ENCODE assay signal across 18 cellular contexts in genomic region chr2:28271914-28272240, GRCh38.
DNase-seq lines count a peak whose midpoint lies in the region; ATAC-seq and TF ChIP-seq lines count a peak whose summit lies in the region.
"Had no signal": no experiment of that assay in that cellular context is flagged by ENCODE, and none has a peak within 500 bp of the region (broad histone marks: within the 10 kb centered on the region; RNA-seq: fewer than 3 reads in every experiment).

No MANE protein-coding gene starts in this region.

- ATAC-seq in stimulated activated naive CD8-positive, alpha-beta T cell treated with anti-CD3 and anti-CD28 coated beads, Interleukin-15, Interleukin-2, amounts not matched to agents 100 U/mL and 50 U/mL, for 24 hours = no peak
- ATAC-seq: left lung had no signal

- DNase-seq in stimulated activated naive CD8-positive, alpha-beta T cell treated with anti-CD3 and anti-CD28 coated beads, Interleukin-15, Interleukin-2, amounts not matched to agents 100 U/mL and 50 U/mL, for 24 hours = no peak
- DNase-seq in SK-N-SH (no peak), fibroblast of peridontal ligament (ENCODE audit: extremely low read depth) (peak; percentile 73), vagina (ENCODE audit: extremely low spot score in 2 of 2) (no peak), AG08395 (ENCODE audit: low spot score) (no peak), NCI-H128 (lab: John Stamatoyannopoulos, UW; ENCODE audit: unreplicated experiment) (no peak)
- no peak for DNase-seq in stimulated activated CD4-positive, alpha-beta T cell treated with anti-CD3 and anti-CD28 coated beads, Interleukin-2, amount 100 ng/mL, for 24 hours
- DNase-seq: BE2C; cortex of kidney; GM23248; left lung; NCI-H2081; NCI-H526; stimulated activated CD4-positive, alpha-beta T cell treated with anti-CD3 and anti-CD28 coated beads, Interleukin-4, amount 100 ng/mL, for 4 hours; stimulated activated CD8-positive, alpha-beta memory T cell treated with anti-CD3 and anti-CD28 coated beads, Interleukin-4, amount 100 ng/mL, for 48 hours had no signal

- no peak overlapping the region for H3K9ac ChIP-seq in SK-N-SH
- H3K9ac ChIP-seq: GM23248 had no signal

- intact Hi-C loops in vagina (cut with DNase I) = no loop called here

- H3K9me2 ChIP-seq in SK-N-SH = no peaks in the 10 kb centered on the region

- H3K4me1 ChIP-seq in SK-N-SH (ENCODE audit: control insufficient read depth in 1 of 2, insufficient read depth in 2 of 2, low read depth in 1 of 2, low read length in 1 of 2) (peaks cover 24 to 54% of the 10 kb centered on the region in 2 experiments), vagina (peaks cover 74% of the 10 kb centered on the region)

- no peak overlapping the region for H3K4me3 Mint-ChIP-seq in stimulated activated naive CD8-positive, alpha-beta T cell treated with anti-CD3 and anti-CD28 coated beads, Interleukin-15, Interleukin-2, amounts not matched to agents 100 ng/mL and 50 ng/mL, for 24 hours

- TF ChIP-seq EP300 in SK-N-SH (IDR thresholded peaks at IDR 0.05; ENCODE audit: borderline replicate concordance in 1 of 2, low read depth in 1 of 2, low read length in 1 of 2) = peak in 1 of 2 experiments; percentile 27; a peak in 1 of 4 replicates

- no peak overlapping the region for H2AFZ ChIP-seq in SK-N-SH (ENCODE audit: low read depth)
- H2AFZ ChIP-seq: GM23248 had no signal

- no peaks in the 10 kb centered on the region for H3K79me2 ChIP-seq in SK-N-SH (ENCODE audit: insufficient read depth)

- no peak overlapping the region for H3K4me3 ChIP-seq in SK-N-SH (ENCODE audit: low read depth in 2 of 2, low read length in 1 of 2)
- H3K4me3 ChIP-seq in vagina = no peak overlapping the region
- H3K4me3 ChIP-seq: GM23248, left lung, thoracic aorta had no signal

- no peaks in the 10 kb centered on the region for H3K9me3 Mint-ChIP-seq in stimulated activated naive CD8-positive, alpha-beta T cell treated with anti-CD3 and anti-CD28 coated beads, Interleukin-15, Interleukin-2, amounts not matched to agents 100 ng/mL and 50 ng/mL, for 24 hours

- no peak for TF ChIP-seq POLR2A in vagina (IDR thresholded peaks at IDR 0.05)

- TF ChIP-seq CTCF in SK-N-SH (IDR thresholded peaks at IDR 0.05) = no peak
- no peak for TF ChIP-seq CTCF in vagina (IDR thresholded peaks at IDR 0.05)

- H3K27ac ChIP-seq in SK-N-SH (ENCODE audit: low read depth in 2 of 2, low read length in 1 of 2) (peak overlapping the region in 1 of 2 experiments; percentile 28; a peak in 2 of 4 replicates), vagina (peak overlapping the region; percentile 42)
- H3K27ac ChIP-seq: epithelial cell of prostate, GM23248, left lung, thoracic aorta had no signal

- peaks cover 26% of the 10 kb centered on the region for H3F3A ChIP-seq in SK-N-SH (replicated peaks; ENCODE audit: insufficient read depth)

- TF ChIP-seq RAD21 in SK-N-SH (IDR thresholded peaks at IDR 0.05; ENCODE audit: low read length) = no peak

- H3K9me3 ChIP-seq in SK-N-SH (no peaks in the 10 kb centered on the region), vagina (no peaks in the 10 kb centered on the region)
- H3K9me3 ChIP-seq: BE2C, left lung, thoracic aorta had no signal

- peaks cover 16% of the 10 kb centered on the region for H3K36me3 Mint-ChIP-seq in stimulated activated naive CD8-positive, alpha-beta T cell treated with anti-CD3 and anti-CD28 coated beads, Interleukin-15, Interleukin-2, amounts not matched to agents 100 ng/mL and 50 ng/mL, for 24 hours (ENCODE audit: low read depth)

- H3K27me3 ChIP-seq in SK-N-SH (ENCODE audit: insufficient read depth) (no peaks in the 10 kb centered on the region), vagina (no peaks in the 10 kb centered on the region)
- H3K27me3 ChIP-seq: BE2C, left lung had no signal

- no peaks in the 10 kb centered on the region for H3K27me3 Mint-ChIP-seq in stimulated activated naive CD8-positive, alpha-beta T cell treated with anti-CD3 and anti-CD28 coated beads, Interleukin-15, Interleukin-2, amounts not matched to agents 100 ng/mL and 50 ng/mL, for 24 hours

- H3K36me3 ChIP-seq in SK-N-SH (replicated peaks in 1 of 2; ENCODE audit: control insufficient read depth in 1 of 2, insufficient read depth in 2 of 2, low read length in 1 of 2) (no peaks in the 10 kb centered on the region), vagina (no peaks in the 10 kb centered on the region)
- H3K36me3 ChIP-seq: BE2C, thoracic aorta had no signal

- POLR2A ChIA-PET in SK-N-SH (lab: Yijun Ruan, JAX) = no interaction called here

- peak overlapping the region; percentile 59 for H3K27ac Mint-ChIP-seq in stimulated activated naive CD8-positive, alpha-beta T cell treated with anti-CD3 and anti-CD28 coated beads, Interleukin-15, Interleukin-2, amounts not matched to agents 100 ng/mL and 50 ng/mL, for 24 hours

- H3K4me1 Mint-ChIP-seq in stimulated activated naive CD8-positive, alpha-beta T cell treated with anti-CD3 and anti-CD28 coated beads, Interleukin-15, Interleukin-2, amounts not matched to agents 100 ng/mL and 50 ng/mL, for 24 hours (ENCODE audit: low read depth) = peaks cover 49% of the 10 kb centered on the region

- CTCF ChIA-PET in SK-N-SH (lab: Yijun Ruan, JAX) = interaction anchor here (1.0 to 1.2 kb wide), 2 partner anchors 11 to 93 kb away, joined by 3 read pairs; no protein-coding TSS in a partner anchor

- H3K4me2 ChIP-seq in SK-N-SH = peak overlapping the region; percentile 0; the same call in 1 of the 2 replicates

- H4K20me1 ChIP-seq in SK-N-SH (ENCODE audit: insufficient read depth) = no peaks in the 10 kb centered on the region

TF ChIP-seq in SK-N-SH, 30 proteins besides CTCF, POLR2A, EP300 and RAD21:
- TF ChIP-seq ELF1 (IDR thresholded peaks at IDR 0.05) (no peak), TCF12 (IDR thresholded peaks at IDR 0.05) (peak; percentile 38; the same call in 1 of the 2 replicates), NFIC (IDR thresholded peaks at IDR 0.05; ENCODE audit: borderline replicate concordance) (peak; percentile 65; the same call in 1 of the 2 replicates)
- TF ChIP-seq, protein P1, sequence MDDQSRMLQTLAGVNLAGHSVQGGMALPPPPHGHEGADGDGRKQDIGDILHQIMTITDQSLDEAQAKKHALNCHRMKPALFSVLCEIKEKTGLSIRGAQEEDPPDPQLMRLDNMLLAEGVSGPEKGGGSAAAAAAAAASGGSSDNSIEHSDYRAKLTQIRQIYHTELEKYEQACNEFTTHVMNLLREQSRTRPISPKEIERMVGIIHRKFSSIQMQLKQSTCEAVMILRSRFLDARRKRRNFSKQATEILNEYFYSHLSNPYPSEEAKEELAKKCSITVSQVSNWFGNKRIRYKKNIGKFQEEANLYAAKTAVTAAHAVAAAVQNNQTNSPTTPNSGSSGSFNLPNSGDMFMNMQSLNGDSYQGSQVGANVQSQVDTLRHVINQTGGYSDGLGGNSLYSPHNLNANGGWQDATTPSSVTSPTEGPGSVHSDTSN (IDR thresholded peaks at IDR 0.05) = no peak
TF ChIP-seq in SK-N-SH: peak in this region for 2.
